Comparison of ENCODE assay signal across 9 cellular contexts in genomic region chr16:57299009-57299718, GRCh38. TPM values are rescaled to one million over a fixed set of nuclear protein-coding genes. Genes with fewer than 3 reads are reported as not detected.
A peak's percentile ranks its signal among the peaks of the same experiment; 100 is the strongest.
DNase-seq lines count a peak whose midpoint lies in the region; ATAC-seq and TF ChIP-seq lines count a peak whose summit lies in the region.
"Had no signal": no experiment of that assay in that cellular context is flagged by ENCODE, and none has a peak within 500 bp of the region (broad histone marks: within the 10 kb centered on the region; RNA-seq: fewer than 3 reads in every experiment).

No MANE protein-coding gene starts in this region.

- H3K27me3 ChIP-seq in OCI-LY1 (ENCODE audit: insufficient read depth, low read length) (no peaks in the 10 kb centered on the region; the same call in 1 of the 2 replicates), duodenal mucosa (ENCODE audit: control insufficient read depth in 1 of 2, insufficient read depth in 2 of 2, low read length in 2 of 2) (no peaks in the 10 kb centered on the region), mucosa of rectum (ENCODE audit: control insufficient read depth in 2 of 2, insufficient read depth in 2 of 2, low read length in 2 of 2) (no peaks in the 10 kb centered on the region), aorta (ENCODE audit: control insufficient read depth in 1 of 2, insufficient read depth in 2 of 2, low read length in 1 of 2) (no peaks in the 10 kb centered on the region)

- 12 to 13% methylated on average over 14 of the region's 14 CpGs for WGBS in aorta, 2 donors

- no peaks in the 10 kb centered on the region for H3K9me2 ChIP-seq in OCI-LY1 (ENCODE audit: low read depth, low read length)

- peaks cover 26% of the 10 kb centered on the region for H3K4me1 ChIP-seq in OCI-LY1 (ENCODE audit: insufficient read depth, low read length, severe bottlenecking)
- peaks cover 17 to 20% of the 10 kb centered on the region in 2 donors for H3K4me1 ChIP-seq in duodenal mucosa (ENCODE audit: control insufficient read depth in 1 of 2, insufficient read depth in 2 of 2, low read length in 2 of 2)
- peaks cover 19 to 26% of the 10 kb centered on the region in 2 donors for H3K4me1 ChIP-seq in mucosa of rectum (ENCODE audit: control insufficient read depth in 2 of 2, insufficient read depth in 2 of 2, low read length in 2 of 2)
- H3K4me1 ChIP-seq in aorta (ENCODE audit: control insufficient read depth in 1 of 2, insufficient read depth in 2 of 2, low read length in 2 of 2) = peaks cover 0 to 3% of the 10 kb centered on the region in 2 donors

- no peaks in the 10 kb centered on the region for H3K9me3 ChIP-seq in OCI-LY1 (ENCODE audit: low read length)
- no peaks in the 10 kb centered on the region for H3K9me3 ChIP-seq in duodenal mucosa (ENCODE audit: control insufficient read depth in 1 of 2, low read length in 2 of 2)
- H3K9me3 ChIP-seq in mucosa of rectum (ENCODE audit: control insufficient read depth in 2 of 2, low read length in 2 of 2) = no peaks in the 10 kb centered on the region
- H3K9me3 ChIP-seq in aorta (ENCODE audit: control insufficient read depth, low read length) = no peaks in the 10 kb centered on the region

- peak overlapping the region; percentile 58 for H3K9ac ChIP-seq in OCI-LY1 (ENCODE audit: low read length)
- peak overlapping the region; percentile 27 to 64 for H3K9ac ChIP-seq in duodenal mucosa (ENCODE audit: low read depth in 1 of 2, low read length in 2 of 2)
- peak overlapping the region; percentile 61 to 67 for H3K9ac ChIP-seq in mucosa of rectum (ENCODE audit: low read depth in 1 of 2, low read length in 2 of 2)

- H3K9me3 Mint-ChIP-seq in CD14-positive monocyte = peaks cover 0 to 2% (median 0%) of the 10 kb centered on the region in 7 donors
- H3K9me3 Mint-ChIP-seq: T-helper 1 cell treated with Interleukin-12 subunit alpha and Interleukin-12 subunit beta and Interleukin-4 antibody, amounts not matched to agents 30 μg/mL and 1 μg/mL, for 36 hours had no signal

- DNase-seq in CD14-positive monocyte (ENCODE audit: low spot score) = no peak
- peak; percentile 50 to 74 for DNase-seq in aorta
- DNase-seq in NCI-H1092 treated with DMSO at 0.1 percent for 48 hours (lab: John Stamatoyannopoulos, UW) = no peak

- peak overlapping the region in 1 of 2 donors; percentile 6 for H3K4me3 Mint-ChIP-seq in CD14-positive monocyte

- peaks cover 4% of the 10 kb centered on the region for H3K4me1 Mint-ChIP-seq in CD14-positive monocyte

- intact Hi-C loops in CD14-positive monocyte (cut with micrococcal nuclease) (loop anchor here in 1 of 2 donors (5.0 kb wide), 1 partner anchor 52 kb away; the partner anchor contains the start of gene ARL2BP), aorta (cut with DNase I) (loop anchor here (2.0 to 10.0 kb wide), 4 partner anchors 54 to 214 kb away; partner anchors contain the start of genes ARL2BP (in 1 of the 2), CPNE2 (in 1 of the 2), PSME3IP1 (in 1 of the 2) and RSPRY1 (in 1 of the 2))

- H3K36me3 ChIP-seq in OCI-LY1 (ENCODE audit: insufficient read depth, low read length) = no peaks in the 10 kb centered on the region
- H3K36me3 ChIP-seq in duodenal mucosa (ENCODE audit: control insufficient read depth in 1 of 2, insufficient read depth in 2 of 2, low read length in 2 of 2) = no peaks in the 10 kb centered on the region
- H3K36me3 ChIP-seq in mucosa of rectum (ENCODE audit: control insufficient read depth in 2 of 2, insufficient read depth in 2 of 2, low read length in 2 of 2) = no peaks in the 10 kb centered on the region
- H3K36me3 ChIP-seq in aorta (ENCODE audit: control insufficient read depth in 1 of 2, insufficient read depth in 2 of 2, low read length in 1 of 2) = no peaks in the 10 kb centered on the region

- peak overlapping the region; percentile 67 for H3K4me2 ChIP-seq in OCI-LY1 (ENCODE audit: low read length)

- H4K20me1 ChIP-seq in OCI-LY1 (ENCODE audit: insufficient read depth, low read length) = no peaks in the 10 kb centered on the region

- H3K27ac ChIP-seq in OCI-LY1 (ENCODE audit: low read depth, low read length, poor library complexity, severe bottlenecking) = peak overlapping the region; percentile 81
- peak overlapping the region; percentile 73 for H3K27ac ChIP-seq in duodenal mucosa (ENCODE audit: low read depth, low read length)
- peak overlapping the region; percentile 86 for H3K27ac ChIP-seq in mucosa of rectum (ENCODE audit: low read depth in 2 of 2, low read length in 2 of 2)
- peak overlapping the region; percentile 87 to 92 for H3K27ac ChIP-seq in aorta (ENCODE audit: low read depth in 1 of 2, low read length in 2 of 2)

- ATAC-seq in GM18907 (IDR thresholded peaks at IDR 0.05; ENCODE audit: unreplicated experiment) = peak; percentile 35
- ATAC-seq in HG03097 (IDR thresholded peaks at IDR 0.05; ENCODE audit: low FRiP score, unreplicated experiment) = peak; percentile 17
- ATAC-seq in aorta (ENCODE audit: low FRiP score) = peak; percentile 44

- peaks cover 7 to 14% (median 8%) of the 10 kb centered on the region in 3 donors for H3K27me3 Mint-ChIP-seq in CD14-positive monocyte (ENCODE audit: low read depth in 3 of 3)

- no peak overlapping the region; the same call in 1 of the 2 replicates for H2AFZ ChIP-seq in OCI-LY1 (ENCODE audit: low read length)

- no peaks in the 10 kb centered on the region for H3K36me3 Mint-ChIP-seq in CD14-positive monocyte

- no peak overlapping the region for H3K27ac Mint-ChIP-seq in CD14-positive monocyte

- H3K4me3 ChIP-seq in OCI-LY1 (ENCODE audit: low read depth, low read length, poor library complexity, severe bottlenecking) (peak overlapping the region; percentile 65), duodenal mucosa (ENCODE audit: low read depth in 1 of 2, low read length in 2 of 2) (peak overlapping the region; percentile 69 to 78), mucosa of rectum (ENCODE audit: low read length in 2 of 2) (peak overlapping the region; percentile 62 to 85), aorta (ENCODE audit: low read length in 2 of 2) (peak overlapping the region; percentile 9 to 44)

- H3K79me2 ChIP-seq in OCI-LY1 (ENCODE audit: insufficient read depth, low read length) = no peaks in the 10 kb centered on the region

- no peaks in the 10 kb centered on the region for H3F3A ChIP-seq in OCI-LY1 (ENCODE audit: insufficient read depth, low read length)

- peak; percentile 35 for TF ChIP-seq CTCF in CD14-positive monocyte (IDR thresholded peaks at IDR 0.05)
- no peak for TF ChIP-seq CTCF in OCI-LY1 (IDR thresholded peaks at IDR 0.05; ENCODE audit: low read length)

RNA-seq across cellular contexts. Expression of gene PLLP, which starts 14.7 kb away (rescaled TPM):
- polyA plus RNA-seq in CD14-positive monocyte = under 1 TPM; 0.52 to 0.97 TPM
- total RNA-seq in aorta = 1 to 10 TPM; 2.2 to 2.6 TPM
- polyA plus RNA-seq in aorta = 1 to 10 TPM; 3.0 to 7.6 TPM

RNA-seq across cellular contexts. Expression of gene ARL2BP, which starts 54.1 kb away (rescaled TPM):
- 10 to 100 TPM; 84.0 to 84.6 TPM for polyA plus RNA-seq in CD14-positive monocyte
- 10 to 100 TPM; 39.1 to 47.5 TPM for total RNA-seq in aorta
- 10 to 100 TPM; 42.1 to 65.4 TPM for polyA plus RNA-seq in aorta

RNA-seq across cellular contexts. Expression of gene CCL22, which starts 59.4 kb away (rescaled TPM):
- polyA plus RNA-seq in CD14-positive monocyte (under 1 TPM; 0.15 to 0.18 TPM), aorta (under 1 TPM in 1 of 2 donors, not detected in 1; 0.08 TPM)
- total RNA-seq in aorta = under 1 TPM; 0.24 to 0.29 TPM

Comparison
In these comparisons a context has a peak if more than half of its experiments do, and no peak if none do; other contexts are left out.
1. DNase-seq: peak in aorta (2 of 2); none in CD14-positive monocyte (single experiment) and NCI-H1092 treated with DMSO at 0.1 percent for 48 hours (single experiment).
2. Peak in every context shown above with its lines, with median percentiles within 50 percentile points of each other: ATAC-seq, H3K27ac ChIP-seq, H3K4me3 ChIP-seq and H3K9ac ChIP-seq.